24 cellular contexts compared by ENCODE assay signal in the genomic region with DNA sequence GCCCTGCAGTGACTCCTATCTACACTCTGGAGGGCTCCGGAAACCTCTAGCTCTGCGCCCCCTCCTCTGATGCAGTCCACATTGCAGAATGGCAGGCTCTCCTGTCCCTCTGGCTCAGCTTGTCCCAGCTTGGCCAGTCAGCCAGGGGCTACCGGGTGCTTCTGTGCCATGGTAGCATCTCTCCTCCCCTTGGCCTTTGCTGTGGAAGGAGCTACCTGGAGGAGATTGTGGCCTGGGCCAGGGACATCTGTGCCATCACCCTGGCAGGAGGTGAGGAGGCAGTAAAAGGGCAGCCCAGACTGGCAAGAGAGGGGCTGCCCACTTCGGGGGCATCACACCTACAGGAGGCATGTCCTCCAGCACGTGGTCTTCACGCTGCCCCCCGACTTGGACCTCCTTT. TPM values are rescaled to one million over a fixed set of nuclear protein-coding genes. Genes with fewer than 3 reads are reported as not detected.
DNase-seq lines count a peak whose midpoint lies in the region; ATAC-seq, FAIRE-seq and TF ChIP-seq lines count a peak whose summit lies in the region.
"Had no signal": no experiment of that assay in that cellular context is flagged by ENCODE, and none has a peak within 500 bp of the region (broad histone marks: within the 10 kb centered on the region; RNA-seq: fewer than 3 reads in every experiment).

No MANE protein-coding gene starts in this region.

- H3K27ac ChIP-seq in left ventricle myocardium inferior (replicated peaks) (no peak overlapping the region), WERI-Rb-1 (no peak overlapping the region), osteoblast (ENCODE audit: low read depth, low read length) (no peak overlapping the region)
- H3K27ac ChIP-seq: A549, KMS-11 had no signal

- DNase-seq in Right ventricle myocardium superior (peak; percentile 22), left ventricle myocardium inferior (no peak), WERI-Rb-1 (peak; percentile 5), osteoblast (ENCODE audit: insufficient read length, low spot score, missing footprints) (peak; percentile 36), type B pancreatic cell (ENCODE audit: extremely low spot score, unreplicated experiment) (peak; percentile 47), GM12891 (ENCODE audit: insufficient read length, low spot score) (no peak)
- no peak for DNase-seq in naive thymus-derived CD8-positive, alpha-beta T cell
- DNase-seq: EL; GF-D8; HCEC 1CT; IMR-90; NCI-H1105; NCI-H146; NCI-H2029; NCI-H226; NCI-H510A treated with DMSO at 0.1 percent for 48 hours; NCI-H774; NK-92 treated with Interleukin-12 subunit alpha and Interleukin-12 subunit beta, amount 100 ng/mL, for 24 hours had no signal

- no peak overlapping the region for H3K4me3 ChIP-seq in left ventricle myocardium inferior
- H3K4me3 ChIP-seq in WERI-Rb-1 (ENCODE audit: low read depth, low read length): no peak overlapping the region
- no peak overlapping the region for H3K4me3 ChIP-seq in osteoblast (ENCODE audit: insufficient read depth, low read length)
- H3K4me3 ChIP-seq: A549 had no signal

- POLR2A ChIA-PET in naive thymus-derived CD8-positive, alpha-beta T cell (lab: Charles Lee): no interaction called here

- intact Hi-C loops in Right ventricle myocardium superior (cut with DNase I): no loop called here
- intact Hi-C loops in left ventricle myocardium inferior (cut with micrococcal nuclease): no loop called here

- no peaks in the 10 kb centered on the region for H3K27me3 Mint-ChIP-seq in type B pancreatic cell
- H3K27me3 Mint-ChIP-seq in naive thymus-derived CD8-positive, alpha-beta T cell: peaks cover 0 to 2% (median 0%) of the 10 kb centered on the region in 5 donors

- H3K36me3 Mint-ChIP-seq in type B pancreatic cell: no peaks in the 10 kb centered on the region
- no peaks in the 10 kb centered on the region for H3K36me3 Mint-ChIP-seq in naive thymus-derived CD8-positive, alpha-beta T cell

- no peaks in the 10 kb centered on the region for H4K20me1 ChIP-seq in osteoblast (ENCODE audit: insufficient read depth, low read length)

- H3K27me3 ChIP-seq in left ventricle myocardium inferior (ENCODE audit: low read depth): no peaks in the 10 kb centered on the region
- no peaks in the 10 kb centered on the region for H3K27me3 ChIP-seq in WERI-Rb-1 (ENCODE audit: insufficient read depth, low read depth, severe bottlenecking)
- no peaks in the 10 kb centered on the region for H3K27me3 ChIP-seq in osteoblast (ENCODE audit: insufficient read depth, low read length)

- FAIRE-seq in GM12891 (lab: Jason Lieb, UNC): no peak

- no peak overlapping the region for H3K27ac Mint-ChIP-seq in type B pancreatic cell
- no peak overlapping the region for H3K27ac Mint-ChIP-seq in naive thymus-derived CD8-positive, alpha-beta T cell
- H3K27ac Mint-ChIP-seq: B cell, CD14-positive monocyte had no signal

- H3K79me2 ChIP-seq in osteoblast (ENCODE audit: insufficient read depth, low read length): no peaks in the 10 kb centered on the region

- no peak overlapping the region for H2AFZ ChIP-seq in osteoblast (ENCODE audit: low read length)

- no peak overlapping the region for H3K4me3 Mint-ChIP-seq in type B pancreatic cell
- no peak overlapping the region for H3K4me3 Mint-ChIP-seq in naive thymus-derived CD8-positive, alpha-beta T cell
- H3K4me3 Mint-ChIP-seq: B cell, CD14-positive monocyte had no signal

- peaks cover 4% of the 10 kb centered on the region for H3K4me1 ChIP-seq in left ventricle myocardium inferior
- H3K4me1 ChIP-seq in osteoblast (ENCODE audit: insufficient read depth, low read length): no peaks in the 10 kb centered on the region
- H3K4me1 ChIP-seq: A549 had no signal

- H3K4me1 Mint-ChIP-seq in type B pancreatic cell (ENCODE audit: unreplicated experiment): no peaks in the 10 kb centered on the region
- H3K4me1 Mint-ChIP-seq in naive thymus-derived CD8-positive, alpha-beta T cell: no peaks in the 10 kb centered on the region
- H3K4me1 Mint-ChIP-seq: B cell had no signal

- TF ChIP-seq POLR2A in GM12891 (IDR thresholded peaks at IDR 0.05; ENCODE audit: low read depth, low read length): no peak

- H3K9me3 ChIP-seq in left ventricle myocardium inferior (replicated peaks) (peaks cover 6% of the 10 kb centered on the region), WERI-Rb-1 (ENCODE audit: severe bottlenecking) (peaks cover 9% of the 10 kb centered on the region), osteoblast (ENCODE audit: low read depth, low read length) (no peaks in the 10 kb centered on the region)

- peaks cover 4% of the 10 kb centered on the region for H3K9me3 Mint-ChIP-seq in type B pancreatic cell
- H3K9me3 Mint-ChIP-seq in naive thymus-derived CD8-positive, alpha-beta T cell: peaks cover 0 to 7% (median 0%) of the 10 kb centered on the region in 9 donors

- ATAC-seq in Right ventricle myocardium superior (ENCODE audit: poor library complexity) (no peak), HG02678 (IDR thresholded peaks at IDR 0.05; ENCODE audit: unreplicated experiment) (no peak)
- no peak for ATAC-seq in naive thymus-derived CD8-positive, alpha-beta T cell
- ATAC-seq: A549 had no signal

- no peak overlapping the region for H3K4me2 ChIP-seq in osteoblast (ENCODE audit: insufficient read depth, low read length)
- H3K4me2 ChIP-seq: A549, KMS-11 had no signal

- TF ChIP-seq CTCF in left ventricle myocardium inferior (IDR thresholded peaks at IDR 0.05; ENCODE audit: borderline replicate concordance) (no peak), WERI-Rb-1 (IDR thresholded peaks at IDR 0.05; ENCODE audit: low read depth, low read length) (no peak), osteoblast (IDR thresholded peaks at IDR 0.05; ENCODE audit: extremely low read depth, low read depth, low read length) (no peak), type B pancreatic cell (conservative IDR thresholded peaks at IDR 0.05) (no peak)

- H3K36me3 ChIP-seq in left ventricle myocardium inferior (no peaks in the 10 kb centered on the region), WERI-Rb-1 (no peaks in the 10 kb centered on the region), osteoblast (ENCODE audit: insufficient read depth, low read length) (no peaks in the 10 kb centered on the region)

TF ChIP-seq in GM12891, 5 proteins besides CTCF, POLR2A, EP300 and RAD21:
- TF ChIP-seq POU2F2 (IDR thresholded peaks at IDR 0.05; ENCODE audit: low read depth, low read length) (no peak), POLR2AphosphoS5 (IDR thresholded peaks at IDR 0.05; ENCODE audit: low read depth, low read length) (no peak), SPI1 (IDR thresholded peaks at IDR 0.05; ENCODE audit: low read depth, low read length) (no peak), TAF1 (IDR thresholded peaks at IDR 0.05; ENCODE audit: low read depth, low read length) (no peak), PAX5 (IDR thresholded peaks at IDR 0.05; ENCODE audit: insufficient read depth, low read length, severe bottlenecking) (no peak)

RNA-seq across cellular contexts. Expression of a gene that starts 38.1 kb away (rescaled TPM):
- total RNA-seq in Right ventricle myocardium superior (4.0 TPM), left ventricle myocardium inferior (2.9 TPM), osteoblast (not detected in 2 replicates), type B pancreatic cell (ENCODE audit: low replicate concordance) (not detected in 2 replicates)
- 1 to 10 TPM; 1.1 to 1.3 TPM for total RNA-seq in naive thymus-derived CD8-positive, alpha-beta T cell
- polyA plus RNA-seq in naive thymus-derived CD8-positive, alpha-beta T cell: 1 to 10 TPM in 2 of 3 donors, under 1 TPM in 1; 0.59 to 3.1 (median 2.2) TPM
- polyA plus RNA-seq in GM12891 (2012; ENCODE audit: low read depth, missing spikeins): not detected
- total RNA-seq: IMR-90, SK-MEL-5 had no signal
- polyA plus RNA-seq: A549, IMR-90 had no signal

Comparison
In these comparisons a context has a peak if more than half of its experiments do, and no peak if none do; other contexts are left out.
1. DNase-seq: peak in Right ventricle myocardium superior (single experiment), WERI-Rb-1 (single experiment), osteoblast (single experiment) and type B pancreatic cell (single experiment); none in left ventricle myocardium inferior (single experiment), naive thymus-derived CD8-positive, alpha-beta T cell (0 of 10) and GM12891 (single experiment).